In genomic region chr3:12287727-12288465, GRCh38 we compare ENCODE assay signal across 8 cellular contexts. TPM values are rescaled to one million over a fixed set of nuclear protein-coding genes. Genes with fewer than 3 reads are reported as not detected.
DNase-seq lines count a peak whose midpoint lies in the region; ATAC-seq and TF ChIP-seq lines count a peak whose summit lies in the region.

No MANE protein-coding gene starts in this region.

- H3K79me2 ChIP-seq in fibroblast of lung (ENCODE audit: control insufficient read depth, insufficient read depth, low read length) (peaks cover 6% of the 10 kb centered on the region), neural cell (replicated peaks; ENCODE audit: insufficient read depth, low read length) (no peaks in the 10 kb centered on the region)

- DNase-seq in activated CD4-positive, alpha-beta T cell treated with anti-CD3 and anti-CD28 coated beads, Interleukin-2, amount 10 ng/mL, durations not matched to agents 24 days and 14 days: no peak
- DNase-seq in activated CD4-positive, alpha-beta T cell treated with anti-CD3 and anti-CD28 coated beads for 1 hour: no peak
- DNase-seq in SW480 (ENCODE audit: low spot score) (peak; percentile 42), fibroblast of lung (ENCODE audit: low read depth in 2 of 2) (peak; percentile 29 to 47), AML-193 (lab: John Stamatoyannopoulos, UW) (no peak), NCI-H226 (no peak)

- no peaks in the 10 kb centered on the region for H3K36me3 Mint-ChIP-seq in activated CD4-positive, alpha-beta T cell treated with anti-CD3 and anti-CD28 coated beads, Interleukin-2, amount 10 ng/mL, durations not matched to agents 24 days and 14 days (ENCODE audit: low read depth)

- no peaks in the 10 kb centered on the region for H3F3A ChIP-seq in neural cell (ENCODE audit: insufficient read depth, low read length, poor library complexity, severe bottlenecking)

- H3K4me3 Mint-ChIP-seq in activated CD4-positive, alpha-beta T cell treated with anti-CD3 and anti-CD28 coated beads, Interleukin-2, amount 10 ng/mL, durations not matched to agents 24 days and 14 days: peak overlapping the region; percentile 72

- no peak overlapping the region for H3K27ac Mint-ChIP-seq in activated CD4-positive, alpha-beta T cell treated with anti-CD3 and anti-CD28 coated beads, Interleukin-2, amount 10 ng/mL, durations not matched to agents 24 days and 14 days

- intact Hi-C loops in activated CD4-positive, alpha-beta T cell treated with anti-CD3 and anti-CD28 coated beads, Interleukin-2, amount 10 ng/mL, durations not matched to agents 24 days and 14 days (cut with micrococcal nuclease): loop anchor here (5.0 kb wide), 3 partner anchors 101 to 194 kb away; partner anchors contain the start of gene TSEN2

- H3K9me3 Mint-ChIP-seq in activated CD4-positive, alpha-beta T cell treated with anti-CD3 and anti-CD28 coated beads, Interleukin-2, amount 10 ng/mL, durations not matched to agents 24 days and 14 days: no peaks in the 10 kb centered on the region

- H3K27me3 ChIP-seq in fibroblast of lung (ENCODE audit: control insufficient read depth, insufficient read depth, low read length): no peaks in the 10 kb centered on the region
- peaks cover 55% of the 10 kb centered on the region for H3K27me3 ChIP-seq in neural cell (ENCODE audit: insufficient read depth, low read depth, low read length)

- no peaks in the 10 kb centered on the region for H3K9me3 ChIP-seq in fibroblast of lung (ENCODE audit: control insufficient read depth, insufficient read depth, low read depth, low read length)
- no peaks in the 10 kb centered on the region for H3K9me3 ChIP-seq in neural cell (ENCODE audit: low read length)

- TF ChIP-seq EP300 in neural cell (conservative IDR thresholded peaks at IDR 0.05; ENCODE audit: poor library complexity, severe bottlenecking): no peak

- no peak for ATAC-seq in HG02588 (IDR thresholded peaks at IDR 0.05; ENCODE audit: unreplicated experiment)

- H3K9ac ChIP-seq in fibroblast of lung (ENCODE audit: insufficient read depth, low read length) (peak overlapping the region; percentile 75), neural cell (ENCODE audit: low read length) (no peak overlapping the region)

- peak overlapping the region; percentile 69 for H3K4me2 ChIP-seq in fibroblast of lung (ENCODE audit: extremely low read depth, insufficient read depth, low read length)
- no peak overlapping the region for H3K4me2 ChIP-seq in neural cell (ENCODE audit: low read length)

- no peaks in the 10 kb centered on the region for H4K20me1 ChIP-seq in fibroblast of lung (ENCODE audit: control insufficient read depth, extremely low read depth, insufficient read depth, low read length)
- no peaks in the 10 kb centered on the region for H4K20me1 ChIP-seq in neural cell (ENCODE audit: insufficient read depth)

- H3K9me2 ChIP-seq in neural cell (ENCODE audit: insufficient read depth, low read length): no peaks in the 10 kb centered on the region

- H3K4me3 ChIP-seq in fibroblast of lung (replicated peaks in 1 of 4; ENCODE audit: control extremely low read depth in 1 of 4, insufficient read depth in 1 of 4, low read depth in 3 of 4, low read length in 4 of 4) (peak overlapping the region; percentile 56 to 96 (median 76)), neural cell (ENCODE audit: low read length) (peak overlapping the region; percentile 69)

- peaks cover 3% of the 10 kb centered on the region for H3K4me1 Mint-ChIP-seq in activated CD4-positive, alpha-beta T cell treated with anti-CD3 and anti-CD28 coated beads, Interleukin-2, amount 10 ng/mL, durations not matched to agents 24 days and 14 days

- TF ChIP-seq RAD21 in neural cell (conservative IDR thresholded peaks at IDR 0.05): no peak

- H2AFZ ChIP-seq in fibroblast of lung (ENCODE audit: low read length) (peak overlapping the region; percentile 63), neural cell (ENCODE audit: low read depth, low read length) (no peak overlapping the region)

- H3K36me3 ChIP-seq in fibroblast of lung (ENCODE audit: control insufficient read depth, insufficient read depth, low read length) (no peaks in the 10 kb centered on the region), neural cell (ENCODE audit: insufficient read depth, low read length) (no peaks in the 10 kb centered on the region)

- peaks cover 3% of the 10 kb centered on the region for H3K4me1 ChIP-seq in fibroblast of lung (ENCODE audit: control insufficient read depth, extremely low read depth, insufficient read depth, low read length)

- TF ChIP-seq CTCF in fibroblast of lung (conservative IDR thresholded peaks at IDR 0.05 in 1 of 2, IDR thresholded peaks at IDR 0.05 in 1 of 2; ENCODE audit: low read depth in 1 of 2, low read length in 2 of 2) (no peak), neural cell (IDR thresholded peaks at IDR 0.05; ENCODE audit: poor library complexity, severe bottlenecking) (no peak)

- H3K27me3 Mint-ChIP-seq in activated CD4-positive, alpha-beta T cell treated with anti-CD3 and anti-CD28 coated beads, Interleukin-2, amount 10 ng/mL, durations not matched to agents 24 days and 14 days: peaks cover 65% of the 10 kb centered on the region

- peak overlapping the region; percentile 52 for H3K27ac ChIP-seq in fibroblast of lung (ENCODE audit: insufficient read depth, low read length)
- H3K27ac ChIP-seq in neural cell (ENCODE audit: low read length): no peak overlapping the region

TF ChIP-seq in neural cell, 6 proteins besides CTCF, POLR2A, EP300 and RAD21:
- TF ChIP-seq POLR2AphosphoS5 (IDR thresholded peaks at IDR 0.05) (no peak), MXI1 (conservative IDR thresholded peaks at IDR 0.05; ENCODE audit: poor library complexity, severe bottlenecking) (no peak), SMC3 (conservative IDR thresholded peaks at IDR 0.05; ENCODE audit: poor library complexity) (no peak), TAF1 (IDR thresholded peaks at IDR 0.05; ENCODE audit: low read depth) (no peak), EZH2 (IDR thresholded peaks at IDR 0.05; ENCODE audit: borderline replicate concordance, insufficient read depth, low read length, poor library complexity, severe bottlenecking) (peak; percentile 36)
- TF ChIP-seq, protein P1, sequence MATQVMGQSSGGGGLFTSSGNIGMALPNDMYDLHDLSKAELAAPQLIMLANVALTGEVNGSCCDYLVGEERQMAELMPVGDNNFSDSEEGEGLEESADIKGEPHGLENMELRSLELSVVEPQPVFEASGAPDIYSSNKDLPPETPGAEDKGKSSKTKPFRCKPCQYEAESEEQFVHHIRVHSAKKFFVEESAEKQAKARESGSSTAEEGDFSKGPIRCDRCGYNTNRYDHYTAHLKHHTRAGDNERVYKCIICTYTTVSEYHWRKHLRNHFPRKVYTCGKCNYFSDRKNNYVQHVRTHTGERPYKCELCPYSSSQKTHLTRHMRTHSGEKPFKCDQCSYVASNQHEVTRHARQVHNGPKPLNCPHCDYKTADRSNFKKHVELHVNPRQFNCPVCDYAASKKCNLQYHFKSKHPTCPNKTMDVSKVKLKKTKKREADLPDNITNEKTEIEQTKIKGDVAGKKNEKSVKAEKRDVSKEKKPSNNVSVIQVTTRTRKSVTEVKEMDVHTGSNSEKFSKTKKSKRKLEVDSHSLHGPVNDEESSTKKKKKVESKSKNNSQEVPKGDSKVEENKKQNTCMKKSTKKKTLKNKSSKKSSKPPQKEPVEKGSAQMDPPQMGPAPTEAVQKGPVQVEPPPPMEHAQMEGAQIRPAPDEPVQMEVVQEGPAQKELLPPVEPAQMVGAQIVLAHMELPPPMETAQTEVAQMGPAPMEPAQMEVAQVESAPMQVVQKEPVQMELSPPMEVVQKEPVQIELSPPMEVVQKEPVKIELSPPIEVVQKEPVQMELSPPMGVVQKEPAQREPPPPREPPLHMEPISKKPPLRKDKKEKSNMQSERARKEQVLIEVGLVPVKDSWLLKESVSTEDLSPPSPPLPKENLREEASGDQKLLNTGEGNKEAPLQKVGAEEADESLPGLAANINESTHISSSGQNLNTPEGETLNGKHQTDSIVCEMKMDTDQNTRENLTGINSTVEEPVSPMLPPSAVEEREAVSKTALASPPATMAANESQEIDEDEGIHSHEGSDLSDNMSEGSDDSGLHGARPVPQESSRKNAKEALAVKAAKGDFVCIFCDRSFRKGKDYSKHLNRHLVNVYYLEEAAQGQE (IDR thresholded peaks at IDR 0.05; ENCODE audit: borderline replicate concordance): no peak
TF ChIP-seq in neural cell: peak in this region for 1.

RNA-seq across cellular contexts. Expression of gene PPARG, which starts 1.0 kb away (rescaled TPM):
- total RNA-seq in activated CD4-positive, alpha-beta T cell treated with anti-CD3 and anti-CD28 coated beads, Interleukin-2, amount 10 ng/mL, durations not matched to agents 24 days and 14 days: 4.6 and 5.1 TPM in 2 replicates
- 14.9 and 42.8 TPM in 2 replicates for total RNA-seq in fibroblast of lung
- 32.8 and 37.2 TPM in 2 replicates for polyA plus RNA-seq in fibroblast of lung
- polyA plus RNA-seq in fibroblast of lung (2012): 25.0 and 25.7 TPM in 2 replicates
- polyA minus RNA-seq in fibroblast of lung (ENCODE audit: low replicate concordance): 8.7 and 24.8 TPM in 2 replicates
- polyA plus RNA-seq in neural cell: 0.35 and 0.54 TPM in 2 replicates
- 0.49 and 0.69 TPM in 2 replicates for polyA minus RNA-seq in neural cell

Comparison
In these comparisons a context has a peak if more than half of its experiments do, and no peak if none do; other contexts are left out.
1. DNase-seq: peak in SW480 (single experiment) and fibroblast of lung (2 of 2); none in activated CD4-positive, alpha-beta T cell treated with anti-CD3 and anti-CD28 coated beads, Interleukin-2, amount 10 ng/mL, durations not matched to agents 24 days and 14 days (single experiment), activated CD4-positive, alpha-beta T cell treated with anti-CD3 and anti-CD28 coated beads for 1 hour (single experiment), AML-193 (0 of 2) and NCI-H226 (single experiment).